8 cellular contexts compared by ENCODE assay signal in genomic region chr19:48493718-48494515, GRCh38. TPM values are rescaled to one million over a fixed set of nuclear protein-coding genes. Genes with fewer than 3 reads are reported as not detected.
DNase-seq lines count a peak whose midpoint lies in the region; ATAC-seq and TF ChIP-seq lines count a peak whose summit lies in the region.

No MANE protein-coding gene starts in this region.

- no peaks in the 10 kb centered on the region for H3K36me3 Mint-ChIP-seq in activated CD8-positive, alpha-beta memory T cell treated with anti-CD3 and anti-CD28 coated beads, Interleukin-2, amount 10 ng/mL, durations not matched to agents 7 days and 5 days

- H3K27me3 ChIP-seq in adipocyte (replicated peaks; ENCODE audit: control insufficient read depth, insufficient read depth, low read length) (peaks cover 5% of the 10 kb centered on the region), kidney epithelial cell (ENCODE audit: control insufficient read depth, insufficient read depth, low read length) (peaks cover 19% of the 10 kb centered on the region), transverse colon (peaks cover 29% of the 10 kb centered on the region)

- CTCF ChIA-PET in activated CD8-positive, alpha-beta memory T cell treated with anti-CD3 and anti-CD28 coated beads, Interleukin-2, amount 10 ng/mL, durations not matched to agents 7 days and 5 days (lab: Charles Lee) = interaction anchor here (0.9 to 4.5 kb wide), 8 partner anchors 13 to 180 kb away, joined by 3 to 30 read pairs (median 4); partner anchors contain the start of genes RPL18 and SPHK2

- no peaks in the 10 kb centered on the region for H3K36me3 ChIP-seq in adipocyte (ENCODE audit: control insufficient read depth, insufficient read depth, low read length, severe bottlenecking)
- no peaks in the 10 kb centered on the region for H3K36me3 ChIP-seq in kidney epithelial cell (ENCODE audit: control insufficient read depth, insufficient read depth, low read length)
- H3K36me3 ChIP-seq in transverse colon = no peaks in the 10 kb centered on the region

- TF ChIP-seq CTCF in kidney epithelial cell (IDR thresholded peaks at IDR 0.05; ENCODE audit: insufficient read depth, low read length, poor library complexity, severe bottlenecking) (no peak), transverse colon (IDR thresholded peaks at IDR 0.05) (no peak)

- no peak for TF ChIP-seq POLR2A in transverse colon (IDR thresholded peaks at IDR 0.05)

- H3K9me3 ChIP-seq in adipocyte (ENCODE audit: control insufficient read depth, low read length) = no peaks in the 10 kb centered on the region
- no peaks in the 10 kb centered on the region for H3K9me3 ChIP-seq in transverse colon

- peaks cover 3% of the 10 kb centered on the region for H3K4me1 ChIP-seq in adipocyte (ENCODE audit: control insufficient read depth, insufficient read depth, low read length)
- peaks cover 15 to 50% (median 28%) of the 10 kb centered on the region in 4 donors for H3K4me1 ChIP-seq in transverse colon

- TF ChIP-seq EP300 in transverse colon (IDR thresholded peaks at IDR 0.05; ENCODE audit: low read depth) = no peak

- in situ Hi-C loops in transverse colon (cut with MboI; ENCODE audit: low pct_ligation_motif_present in 1 of 4, low pct_unique_long_range_greater_than_20kb in 1 of 4, low sequenced_read_pairs in 3 of 4) = no loop called here

- whole genome bisulfite sequencing in transverse colon (ENCODE audit: low coverage in 1 of 2), 2 donors = 49% methylated on average over 11 of the region's 74 CpGs; no CpG with 5 or more reads in 1 of the 2 donors

- peak overlapping the region; percentile 78 for H3K9ac ChIP-seq in adipocyte (ENCODE audit: low read length)

- H3K27ac ChIP-seq in transverse colon = peak overlapping the region; percentile 68 to 73 (median 69)

- peaks cover 51% of the 10 kb centered on the region for H3K27me3 Mint-ChIP-seq in activated CD8-positive, alpha-beta memory T cell treated with anti-CD3 and anti-CD28 coated beads, Interleukin-2, amount 10 ng/mL, durations not matched to agents 7 days and 5 days

- peaks cover 30% of the 10 kb centered on the region for H3K4me1 Mint-ChIP-seq in activated CD8-positive, alpha-beta memory T cell treated with anti-CD3 and anti-CD28 coated beads, Interleukin-2, amount 10 ng/mL, durations not matched to agents 7 days and 5 days

- peak; percentile 15 for ATAC-seq in activated CD8-positive, alpha-beta memory T cell treated with anti-CD3 and anti-CD28 coated beads, Interleukin-2, amount 10 ng/mL, durations not matched to agents 7 days and 5 days
- ATAC-seq in GM21717 (IDR thresholded peaks at IDR 0.05; ENCODE audit: unreplicated experiment) (no peak), GM21447 (IDR thresholded peaks at IDR 0.05; ENCODE audit: unreplicated experiment) (no peak)

- no peak for DNase-seq in activated CD8-positive, alpha-beta memory T cell treated with anti-CD3 and anti-CD28 coated beads, Interleukin-2, amount 10 ng/mL, durations not matched to agents 7 days and 5 days
- no peak for DNase-seq in activated CD8-positive, alpha-beta memory T cell treated with anti-CD3 and anti-CD28 coated beads, Interleukin-2, amount 50 U/mL, for 4 hours
- DNase-seq in adipocyte (ENCODE audit: low read depth) (no peak), kidney epithelial cell (ENCODE audit: low read depth) (no peak), transverse colon (no peak), NCI-H1092 (lab: John Stamatoyannopoulos, UW) (no peak)

- H3K9me3 Mint-ChIP-seq in activated CD8-positive, alpha-beta memory T cell treated with anti-CD3 and anti-CD28 coated beads, Interleukin-2, amount 10 ng/mL, durations not matched to agents 7 days and 5 days (ENCODE audit: low read depth) = no peaks in the 10 kb centered on the region

- H3K4me3 ChIP-seq in adipocyte (ENCODE audit: low read length) (peak overlapping the region; percentile 77), kidney epithelial cell (ENCODE audit: low read depth, low read length) (peak overlapping the region; percentile 72), transverse colon (peak overlapping the region in 3 of 4 donors; percentile 32 to 52 (median 44))

- peak overlapping the region; percentile 26 for H3K4me3 Mint-ChIP-seq in activated CD8-positive, alpha-beta memory T cell treated with anti-CD3 and anti-CD28 coated beads, Interleukin-2, amount 10 ng/mL, durations not matched to agents 7 days and 5 days

- intact Hi-C loops in transverse colon (cut with DNase I; ENCODE audit: low total_unique reads) = no loop called here

- no peak overlapping the region for H3K27ac Mint-ChIP-seq in activated CD8-positive, alpha-beta memory T cell treated with anti-CD3 and anti-CD28 coated beads, Interleukin-2, amount 10 ng/mL, durations not matched to agents 7 days and 5 days

RNA-seq across cellular contexts. Expression of gene LMTK3, which starts 17.7 kb away (rescaled TPM):
- 1 to 10 TPM; 3.5 to 5.3 TPM for total RNA-seq in activated CD8-positive, alpha-beta memory T cell treated with anti-CD3 and anti-CD28 coated beads, Interleukin-2, amount 10 ng/mL, durations not matched to agents 7 days and 5 days
- total RNA-seq in kidney epithelial cell = 2.3 and 2.9 TPM in 2 replicates
- 1 to 10 TPM in 2 of 4 donors, under 1 TPM in 1, not detected in 1; 0.68 to 2.4 (median 1.1) TPM for total RNA-seq in transverse colon

RNA-seq across cellular contexts. Expression of gene CYTH2, which starts 24.7 kb away (rescaled TPM):
- total RNA-seq in activated CD8-positive, alpha-beta memory T cell treated with anti-CD3 and anti-CD28 coated beads, Interleukin-2, amount 10 ng/mL, durations not matched to agents 7 days and 5 days = 10 to 100 TPM; 42.5 to 47.8 TPM
- 73.0 and 77.3 TPM in 2 replicates for total RNA-seq in kidney epithelial cell
- 100 to 1,000 TPM in 2 of 4 donors, 10 to 100 TPM in 2; 61.1 to 410 (median 171) TPM for total RNA-seq in transverse colon

RNA-seq across cellular contexts. Expression of gene KCNJ14, which starts 38.5 kb away (rescaled TPM):
- 1 to 10 TPM in 1 of 2 experiments, under 1 TPM in 1; 0.85 to 1.5 TPM for total RNA-seq in activated CD8-positive, alpha-beta memory T cell treated with anti-CD3 and anti-CD28 coated beads, Interleukin-2, amount 10 ng/mL, durations not matched to agents 7 days and 5 days
- total RNA-seq in kidney epithelial cell (0.54 and 2.1 TPM in 2 replicates), transverse colon (under 1 TPM in 2 of 4 donors, not detected in 2; 0.41 to 0.64 TPM)

RNA-seq across cellular contexts. Expression of gene GRWD1, which starts 48.1 kb away (rescaled TPM):
- total RNA-seq in activated CD8-positive, alpha-beta memory T cell treated with anti-CD3 and anti-CD28 coated beads, Interleukin-2, amount 10 ng/mL, durations not matched to agents 7 days and 5 days = 10 to 100 TPM; 37.9 to 58.7 TPM
- total RNA-seq in kidney epithelial cell (44.6 and 47.1 TPM in 2 replicates), transverse colon (10 to 100 TPM in 3 of 4 donors, 1 to 10 TPM in 1; 9.4 to 49.7 (median 13.6) TPM)

RNA-seq across cellular contexts. Expression of gene SULT2B1, which starts 58.1 kb away (rescaled TPM):
- total RNA-seq in activated CD8-positive, alpha-beta memory T cell treated with anti-CD3 and anti-CD28 coated beads, Interleukin-2, amount 10 ng/mL, durations not matched to agents 7 days and 5 days = not detected
- total RNA-seq in kidney epithelial cell = 0.48 and 0.50 TPM in 2 replicates
- total RNA-seq in transverse colon = under 1 TPM in 2 of 4 donors, not detected in 2; 0.32 to 0.41 TPM
